In the genomic region with DNA sequence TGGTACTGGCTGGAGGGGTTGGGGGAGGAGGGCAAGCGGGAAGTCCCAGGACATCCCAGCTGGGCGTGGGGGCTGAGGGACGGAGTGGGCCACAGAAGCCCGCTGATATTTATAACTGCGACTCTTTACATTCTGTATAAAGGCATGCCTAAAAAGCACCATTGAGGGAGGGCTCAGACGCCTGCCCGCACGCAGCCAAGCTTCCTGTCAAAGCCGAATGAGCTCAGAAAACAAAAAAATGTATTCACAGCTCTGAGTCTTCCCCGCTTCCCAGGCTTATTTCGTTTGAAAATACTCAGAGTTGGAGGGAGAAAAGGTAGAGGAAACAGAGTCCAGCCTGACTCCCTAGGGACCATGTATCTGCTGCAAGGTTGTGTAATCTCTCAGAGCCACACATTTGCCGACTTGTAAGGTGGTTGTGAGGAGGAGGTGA, we compare ENCODE assay signal across 12 cellular contexts.
DNase-seq lines count a peak whose midpoint lies in the region; ATAC-seq and TF ChIP-seq lines count a peak whose summit lies in the region.
"Had no signal": no experiment of that assay in that cellular context is flagged by ENCODE, and none has a peak within 500 bp of the region (broad histone marks: within the 10 kb centered on the region; RNA-seq: fewer than 3 reads in every experiment).

No MANE protein-coding gene starts in this region.

- H3K27me3 ChIP-seq in right atrium auricular region, result no peaks in the 10 kb centered on the region
- H3K27me3 ChIP-seq in aorta (ENCODE audit: control insufficient read depth in 1 of 2, insufficient read depth in 2 of 2, low read length in 1 of 2), result no peaks in the 10 kb centered on the region
- no peaks in the 10 kb centered on the region for H3K27me3 ChIP-seq in MG63
- H3K27me3 ChIP-seq: cardiac muscle cell had no signal

- peaks cover 0 to 63% of the 10 kb centered on the region in 2 donors for H3K4me1 ChIP-seq in right atrium auricular region
- peaks cover 0 to 3% of the 10 kb centered on the region in 2 donors for H3K4me1 ChIP-seq in aorta (ENCODE audit: control insufficient read depth in 1 of 2, insufficient read depth in 2 of 2, low read length in 2 of 2)

- no peaks in the 10 kb centered on the region for H3K36me3 ChIP-seq in right atrium auricular region
- no peaks in the 10 kb centered on the region for H3K36me3 ChIP-seq in aorta (ENCODE audit: control insufficient read depth in 1 of 2, insufficient read depth in 2 of 2, low read length in 1 of 2)
- H3K36me3 ChIP-seq in MG63, result no peaks in the 10 kb centered on the region
- H3K36me3 ChIP-seq: cardiac muscle cell had no signal

- H3K9me3 Mint-ChIP-seq in naive B cell, result no peaks in the 10 kb centered on the region
- H3K9me3 Mint-ChIP-seq: activated CD4-positive, alpha-beta T cell treated with anti-CD3 and anti-CD28 coated beads, Interleukin-2, amount 10 ng/mL, durations not matched to agents 24 days and 14 days had no signal

- no peak overlapping the region for H3K4me3 ChIP-seq in right atrium auricular region
- H3K4me3 ChIP-seq in aorta (ENCODE audit: low read length in 2 of 2), result no peak overlapping the region
- H3K4me3 ChIP-seq in MG63, result no peak overlapping the region
- H3K4me3 ChIP-seq: cardiac muscle cell had no signal

- peak overlapping the region in 3 of 6 donors; percentile 61 to 81 (median 66) for H3K27ac Mint-ChIP-seq in naive B cell
- H3K27ac Mint-ChIP-seq: activated CD4-positive, alpha-beta T cell treated with anti-CD3 and anti-CD28 coated beads, Interleukin-2, amount 10 ng/mL, durations not matched to agents 24 days and 14 days had no signal

- no peak for TF ChIP-seq CTCF in right atrium auricular region (IDR thresholded peaks at IDR 0.05)

- no peak for ATAC-seq in left cardiac atrium
- peak; percentile 63 to 65 for ATAC-seq in naive B cell (ENCODE audit: low read depth in 2 of 2)
- no peak for ATAC-seq in aorta (ENCODE audit: low FRiP score)
- ATAC-seq: Panc1 had no signal

- intact Hi-C loops in left cardiac atrium (cut with DNase I), result no loop called here
- intact Hi-C loops in aorta (cut with DNase I), result loop anchor here in 1 of 2 donors (5.0 kb wide), 2 partner anchors 525 to 580 kb away; no protein-coding TSS in a partner anchor

- H3K27ac ChIP-seq in right atrium auricular region (peak overlapping the region; percentile 81 to 83), adipose tissue (ENCODE audit: low read depth, low read length) (peak overlapping the region; percentile 21), aorta (ENCODE audit: low read depth in 1 of 2, low read length in 2 of 2) (peak overlapping the region in 1 of 2 donors; percentile 36)
- H3K27ac ChIP-seq: cardiac muscle cell had no signal

- DNase-seq in right atrium auricular region (ENCODE audit: low spot score) (no peak), left cardiac atrium (no peak), naive B cell (no peak), aorta (peak; percentile 61 to 73), MG63 (no peak), kidney glomerular epithelial cell (lab: John Stamatoyannopoulos, UW) (no peak)
- no peak for DNase-seq in activated CD4-positive, CD25-positive, alpha-beta regulatory T cell treated with anti-CD3 and anti-CD28 coated beads, Interleukin-2, amount 50 U/mL, for 72 hours
- DNase-seq: activated CD4-positive, alpha-beta T cell treated with anti-CD3 and anti-CD28 coated beads, Interleukin-2, amount 10 ng/mL, durations not matched to agents 24 days and 14 days; NCI-H187 had no signal

- no peaks in the 10 kb centered on the region for H3K27me3 Mint-ChIP-seq in naive B cell

- H3K9me3 ChIP-seq in right atrium auricular region (no peaks in the 10 kb centered on the region), aorta (ENCODE audit: control insufficient read depth, low read length) (no peaks in the 10 kb centered on the region), MG63 (no peaks in the 10 kb centered on the region)

- no peaks in the 10 kb centered on the region for H3K36me3 Mint-ChIP-seq in naive B cell

- H3K4me3 Mint-ChIP-seq in naive B cell, result peak overlapping the region in 7 of 8 donors; percentile 64 to 92 (median 82)
- H3K4me3 Mint-ChIP-seq: activated CD4-positive, alpha-beta T cell treated with anti-CD3 and anti-CD28 coated beads, Interleukin-2, amount 10 ng/mL, durations not matched to agents 24 days and 14 days had no signal

- 8 to 61% (median 18%) methylated on average over 12 of the region's 12 CpGs for WGBS in adipose tissue, 3 donors
- WGBS in aorta, 2 donors, result 12 to 15% methylated on average over 12 of the region's 12 CpGs

- H3K4me1 Mint-ChIP-seq in naive B cell, result peaks cover 36 to 55% (median 49%) of the 10 kb centered on the region in 3 donors

Comparison
In these comparisons a context has a peak if more than half of its experiments do, and no peak if none do; other contexts are left out.
1. DNase-seq: peak in aorta (2 of 2); none in right atrium auricular region (single experiment), left cardiac atrium (single experiment), naive B cell (single experiment), activated CD4-positive, CD25-positive, alpha-beta regulatory T cell treated with anti-CD3 and anti-CD28 coated beads, Interleukin-2, amount 50 U/mL, for 72 hours (single experiment), MG63 (single experiment) and kidney glomerular epithelial cell (single experiment).
2. ATAC-seq: peak in naive B cell (2 of 2); none in left cardiac atrium (0 of 2) and aorta (single experiment).